In the genomic region with DNA sequence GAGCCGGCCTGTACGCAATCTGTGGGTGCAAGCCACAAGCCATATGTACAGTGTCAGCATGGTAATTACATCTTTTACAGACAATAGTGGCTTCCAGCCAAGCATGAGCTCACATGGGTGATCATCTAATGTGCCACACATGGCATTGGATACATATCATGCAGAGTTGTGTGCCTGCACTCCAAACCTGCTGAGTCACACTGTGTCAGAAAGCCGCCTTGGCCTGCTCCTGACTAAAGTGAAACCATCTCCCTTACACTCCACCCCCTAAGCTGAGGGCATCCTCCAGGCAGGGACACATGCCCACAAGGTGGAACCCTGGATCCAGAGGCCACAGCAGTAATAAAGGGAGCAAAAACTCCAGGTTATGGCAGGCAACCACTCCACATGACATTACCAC, we compare ENCODE assay signal across 9 cellular contexts.
A peak's percentile ranks its signal among the peaks of the same experiment; 100 is the strongest.
DNase-seq lines count a peak whose midpoint lies in the region; ATAC-seq and TF ChIP-seq lines count a peak whose summit lies in the region.
"Had no signal": no experiment of that assay in that cellular context is flagged by ENCODE, and none has a peak within 500 bp of the region (broad histone marks: within the 10 kb centered on the region; RNA-seq: fewer than 3 reads in every experiment).

No MANE protein-coding gene starts in this region.

- H3K9me3 Mint-ChIP-seq in osteocyte (ENCODE audit: unreplicated experiment) (no peaks in the 10 kb centered on the region), nephron progenitor cell (peaks cover 61% of the 10 kb centered on the region)

- H3K4me1 Mint-ChIP-seq in osteocyte (ENCODE audit: unreplicated experiment) (peaks cover 19% of the 10 kb centered on the region), nephron progenitor cell (no peaks in the 10 kb centered on the region)
- H3K4me1 Mint-ChIP-seq: T-cell had no signal

- H3K4me3 Mint-ChIP-seq in osteocyte (ENCODE audit: unreplicated experiment), result no peak overlapping the region
- H3K4me3 Mint-ChIP-seq in nephron progenitor cell, result no peak overlapping the region
- H3K4me3 Mint-ChIP-seq: T-cell had no signal

- H3K27me3 Mint-ChIP-seq in osteocyte (ENCODE audit: unreplicated experiment) (no peaks in the 10 kb centered on the region), nephron progenitor cell (ENCODE audit: low read depth, poor library complexity) (no peaks in the 10 kb centered on the region)
- H3K27me3 Mint-ChIP-seq: T-cell had no signal

- DNase-seq in NCI-H2227 (lab: John Stamatoyannopoulos, UW; ENCODE audit: unreplicated experiment) (peak; percentile 21), NCI-H2227 treated with DMSO at 0.1 percent for 48 hours (lab: John Stamatoyannopoulos, UW) (no peak), NCI-H1048 (lab: John Stamatoyannopoulos, UW) (peak; percentile 13), dedifferentiated amniotic fluid mesenchymal stem cell (ENCODE audit: extremely low spot score) (peak; percentile 45), osteocyte (ENCODE audit: extremely low spot score, unreplicated experiment) (peak; percentile 65), NCI-H2029 treated with DMSO at 0.1 percent for 48 hours (lab: John Stamatoyannopoulos, UW) (no peak), nephron progenitor cell (no peak)
- DNase-seq: T-cell had no signal

- H3K27ac Mint-ChIP-seq in osteocyte (ENCODE audit: unreplicated experiment) (no peak overlapping the region), nephron progenitor cell (no peak overlapping the region)
- H3K27ac Mint-ChIP-seq: T-cell had no signal

- no peak for ATAC-seq in GM18867 (IDR thresholded peaks at IDR 0.05; ENCODE audit: unreplicated experiment)

- H3K36me3 Mint-ChIP-seq in osteocyte (ENCODE audit: unreplicated experiment) (peaks cover 3% of the 10 kb centered on the region), nephron progenitor cell (ENCODE audit: low read depth) (peaks cover 62% of the 10 kb centered on the region)
- H3K36me3 Mint-ChIP-seq: T-cell had no signal

- TF ChIP-seq CTCF in osteocyte (IDR thresholded peaks at IDR 0.05), result no peak
- TF ChIP-seq CTCF in nephron progenitor cell (IDR thresholded peaks at IDR 0.05), result no peak

Comparison
In these comparisons a context has a peak if more than half of its experiments do, and no peak if none do; other contexts are left out.
1. DNase-seq: peak in NCI-H2227 (single experiment), NCI-H1048 (single experiment), dedifferentiated amniotic fluid mesenchymal stem cell (single experiment) and osteocyte (single experiment); none in NCI-H2227 treated with DMSO at 0.1 percent for 48 hours (single experiment), NCI-H2029 treated with DMSO at 0.1 percent for 48 hours (single experiment) and nephron progenitor cell (single experiment).